8 cellular contexts compared by ENCODE assay signal in genomic region chr19:23116802-23117571, GRCh38. TPM values are rescaled to one million over a fixed set of nuclear protein-coding genes. Genes with fewer than 3 reads are reported as not detected.
DNase-seq lines count a peak whose midpoint lies in the region; TF ChIP-seq lines count a peak whose summit lies in the region.

TSS of gene ZNF730 (plus strand) at chr19:23117025. CDS start at chr19:23117174, 149 bp downstream.

- peak within 1 kb of the TSS; percentile 93 for H2AFZ ChIP-seq in Loucy (ENCODE audit: low read length)

- H3K4me1 Mint-ChIP-seq in chondrocyte (ENCODE audit: low read depth): peaks cover 13% of the 10 kb centered on the region

- H3K4me3 ChIP-seq in AG09309 (ENCODE audit: control insufficient read depth, low read depth, low read length) (peak within 1 kb of the TSS; percentile 77), Loucy (ENCODE audit: low read length, poor library complexity, severe bottlenecking) (peak within 1 kb of the TSS; percentile 85)

- H3K4me1 ChIP-seq in Loucy (ENCODE audit: insufficient read depth, low read length, poor library complexity, severe bottlenecking): peaks cover 7% of the 10 kb centered on the region

- peak within 1 kb of the TSS; percentile 77 for H3K4me2 ChIP-seq in Loucy (ENCODE audit: low read depth, low read length, poor library complexity, severe bottlenecking)

- peak within 1 kb of the TSS; percentile 40; the same call in 1 of the 2 replicates for H3K27ac ChIP-seq in VCaP

- H3K79me2 ChIP-seq in Loucy (ENCODE audit: insufficient read depth, low read length): peaks cover 19% of the 10 kb centered on the region; the same call in 1 of the 2 replicates

- peaks cover 4% of the 10 kb centered on the region for H3K36me3 Mint-ChIP-seq in chondrocyte (ENCODE audit: low read depth)

- no peak for TF ChIP-seq CTCF in AG09309 (IDR thresholded peaks at IDR 0.05; ENCODE audit: control insufficient read depth, insufficient read depth, low read depth, low read length, missing control alignments)
- no peak for TF ChIP-seq CTCF in GM20000 (IDR thresholded peaks at IDR 0.05; ENCODE audit: extremely low read depth, missing control alignments)
- TF ChIP-seq CTCF in Loucy (conservative IDR thresholded peaks at IDR 0.05; ENCODE audit: low read length): no peak
- no peak for TF ChIP-seq CTCF in VCaP (conservative IDR thresholded peaks at IDR 0.05)
- TF ChIP-seq CTCF in chondrocyte (IDR thresholded peaks at IDR 0.05): no peak

- no peaks in the 10 kb centered on the region for H3K9me2 ChIP-seq in Loucy (replicated peaks; ENCODE audit: low read depth, low read length)

- no peaks in the 10 kb centered on the region for H3K36me3 ChIP-seq in Loucy (ENCODE audit: insufficient read depth, low read length)

- DNase-seq in AG09309 (ENCODE audit: low read depth): no peak
- DNase-seq in GM20000 (ENCODE audit: low spot score): peak; percentile 68
- DNase-seq in chondrocyte (ENCODE audit: low spot score): peak; percentile 97
- DNase-seq in kidney glomerular epithelial cell (lab: John Stamatoyannopoulos, UW): peak; percentile 32
- peak; percentile 66 for DNase-seq in stimulated activated CD4-positive, alpha-beta T cell treated with anti-CD3 and anti-CD28 coated beads, Interleukin-15, amount 100 ng/mL, for 24 hours
- DNase-seq in HuH-7.5 (ENCODE audit: low spot score): no peak

- H3F3A ChIP-seq in Loucy (ENCODE audit: low read depth): no peaks in the 10 kb centered on the region

- H4K20me1 ChIP-seq in Loucy (ENCODE audit: insufficient read depth, low read length, poor library complexity, severe bottlenecking): no peaks in the 10 kb centered on the region

- peak within 1 kb of the TSS; percentile 98 for H3K27ac Mint-ChIP-seq in chondrocyte (ENCODE audit: unreplicated experiment)

- H3K27me3 ChIP-seq in Loucy (ENCODE audit: insufficient read depth, low read length, poor library complexity, severe bottlenecking): no peaks in the 10 kb centered on the region

- H3K27me3 Mint-ChIP-seq in chondrocyte (ENCODE audit: low read depth): no peaks in the 10 kb centered on the region

- peaks cover 6% of the 10 kb centered on the region for H3K9me3 Mint-ChIP-seq in chondrocyte (ENCODE audit: low read depth)

- no peaks in the 10 kb centered on the region for H3K9me3 ChIP-seq in Loucy (ENCODE audit: insufficient read depth, low read depth, low read length)

- peak within 1 kb of the TSS; percentile 96 for H3K4me3 Mint-ChIP-seq in chondrocyte (ENCODE audit: unreplicated experiment)

- H3K9ac ChIP-seq in Loucy (ENCODE audit: low read depth, low read length, poor library complexity, severe bottlenecking): peak within 1 kb of the TSS; percentile 90

RNA-seq across cellular contexts. Expression of gene ZNF730, which starts in this region (rescaled TPM):
- total RNA-seq in chondrocyte: 0.57 to 4.1 TPM (median 2.6 TPM) in 3 replicates

Comparison
In these comparisons a context has a peak if more than half of its experiments do, and no peak if none do; other contexts are left out.
1. DNase-seq: peak in GM20000 (single experiment), chondrocyte (single experiment), kidney glomerular epithelial cell (single experiment) and stimulated activated CD4-positive, alpha-beta T cell treated with anti-CD3 and anti-CD28 coated beads, Interleukin-15, amount 100 ng/mL, for 24 hours (single experiment); none in AG09309 (single experiment) and HuH-7.5 (single experiment).